21 cellular contexts compared by ENCODE assay signal in genomic region chr19:12270854-12271253, GRCh38. TPM values are rescaled to one million over a fixed set of nuclear protein-coding genes. Genes with fewer than 3 reads are reported as not detected.
A peak's percentile ranks its signal among the peaks of the same experiment; 100 is the strongest.
DNase-seq lines count a peak whose midpoint lies in the region; ATAC-seq, FAIRE-seq and TF ChIP-seq lines count a peak whose summit lies in the region.
"Had no signal": no experiment of that assay in that cellular context is flagged by ENCODE, and none has a peak within 500 bp of the region (broad histone marks: within the 10 kb centered on the region; RNA-seq: fewer than 3 reads in every experiment).

No MANE protein-coding gene starts in this region.

- peaks cover 19% of the 10 kb centered on the region for H3K9me3 ChIP-seq in HepG2 (ENCODE audit: low read length)
- H3K9me3 ChIP-seq in right lobe of liver, result peaks cover 0 to 78% (median 37%) of the 10 kb centered on the region in 4 donors
- peaks cover 68% of the 10 kb centered on the region for H3K9me3 ChIP-seq in endodermal cell (ENCODE audit: control insufficient read depth, low read length)
- H3K9me3 ChIP-seq in skeletal muscle tissue (ENCODE audit: control insufficient read depth in 3 of 3, low read length in 3 of 3), result peaks cover 22 to 49% (median 35%) of the 10 kb centered on the region in 3 donors

- H3K4me3 Mint-ChIP-seq in endodermal cell, result no peak overlapping the region
- H3K4me3 Mint-ChIP-seq: CD14-positive monocyte; CD8-positive, alpha-beta memory T cell; HFFc6 had no signal

- H3K36me3 ChIP-seq in HepG2 (replicated peaks in 1 of 2; ENCODE audit: control insufficient read depth in 1 of 2, insufficient read depth in 2 of 2, low read length in 2 of 2) (peaks cover 12 to 27% of the 10 kb centered on the region in 2 experiments), right lobe of liver (peaks cover 0 to 41% (median 25%) of the 10 kb centered on the region in 4 donors), endodermal cell (ENCODE audit: control insufficient read depth, insufficient read depth, low read length) (peaks cover 59% of the 10 kb centered on the region), skeletal muscle tissue (ENCODE audit: control insufficient read depth in 3 of 3, insufficient read depth in 3 of 3, low read length in 3 of 3) (peaks cover 41 to 50% (median 45%) of the 10 kb centered on the region in 3 donors)

- H3K27me3 ChIP-seq in HepG2 (ENCODE audit: control insufficient read depth in 1 of 2, insufficient read depth in 2 of 2, low read length in 2 of 2) (no peaks in the 10 kb centered on the region), right lobe of liver (no peaks in the 10 kb centered on the region), endodermal cell (ENCODE audit: control insufficient read depth, insufficient read depth, low read length, poor library complexity, severe bottlenecking) (no peaks in the 10 kb centered on the region), skeletal muscle tissue (ENCODE audit: control insufficient read depth in 3 of 3, insufficient read depth in 3 of 3, low read length in 3 of 3) (no peaks in the 10 kb centered on the region)
- H3K27me3 ChIP-seq: BLaER1 had no signal

- no peak overlapping the region for H3K9ac ChIP-seq in HepG2 (ENCODE audit: insufficient read depth, low read depth, low read length)
- H3K9ac ChIP-seq in endodermal cell (ENCODE audit: extremely low read depth, low read length, poor library complexity, severe bottlenecking), result no peak overlapping the region
- H3K9ac ChIP-seq in skeletal muscle tissue (ENCODE audit: low read depth in 1 of 3, low read length in 3 of 3), result no peak overlapping the region
- H3K9ac ChIP-seq: BLaER1, KMS-11 had no signal

- H3K9me3 Mint-ChIP-seq in endodermal cell, result peaks cover 94% of the 10 kb centered on the region

- no peaks in the 10 kb centered on the region for H3K4me1 Mint-ChIP-seq in endodermal cell
- H3K4me1 Mint-ChIP-seq: CD14-positive monocyte; CD8-positive, alpha-beta memory T cell had no signal

- CTCF ChIA-PET in HepG2 (lab: Yijun Ruan, JAX; ENCODE audit: low intra/inter-chr PET ratio, low total read pairs), result no interaction called here

- POLR2A ChIA-PET in HepG2 (lab: Yijun Ruan, JAX), result no interaction called here

- H4K20me1 ChIP-seq in HepG2 (ENCODE audit: insufficient read depth, low read length), result no peaks in the 10 kb centered on the region
- H4K20me1 ChIP-seq: BLaER1 had no signal

- in situ Hi-C loops in HepG2 (cut with HindIII; ENCODE audit: extremely low pct_ligation_motif_present, low pct_unique_long_range_greater_than_20kb), result no loop called here

- H3K4me1 ChIP-seq in HepG2 (ENCODE audit: insufficient read depth, low read length) (no peaks in the 10 kb centered on the region), right lobe of liver (no peaks in the 10 kb centered on the region), endodermal cell (ENCODE audit: control insufficient read depth, insufficient read depth, low read length) (no peaks in the 10 kb centered on the region), skeletal muscle tissue (ENCODE audit: control insufficient read depth in 3 of 3, insufficient read depth in 3 of 3, low read length in 3 of 3) (no peaks in the 10 kb centered on the region)
- H3K4me1 ChIP-seq: BLaER1 had no signal

- 90% methylated on average over 2 of the region's 2 CpGs for WGBS in HepG2 (ENCODE audit: low lambda C conversion rate)
- WGBS in right lobe of liver (ENCODE audit: insufficient coverage, low coverage, low lambda C conversion rate, missing lambda C conversion rate), result 100% methylated on average over 2 of the region's 2 CpGs
- WGBS in endodermal cell (ENCODE audit: insufficient coverage in 1 of 2, insufficient read length in 1 of 2), 2 experiments, result 94% methylated on average over 2 of the region's 2 CpGs; no CpG with 5 or more reads in 1 of the 2 experiments

- H3K27ac ChIP-seq in HepG2 (ENCODE audit: extremely low read length, insufficient read depth, low read length) (no peak overlapping the region), right lobe of liver (no peak overlapping the region), endodermal cell (ENCODE audit: low read depth, low read length) (no peak overlapping the region), skeletal muscle tissue (ENCODE audit: low read depth, low read length) (no peak overlapping the region)
- H3K27ac ChIP-seq: BLaER1, KMS-11 had no signal

- BruUV-seq in HepG2 (replicated peaks; lab: Mats Ljungman, UMichigan), result no TSS peak

- no peaks in the 10 kb centered on the region for H3K79me2 ChIP-seq in HepG2 (ENCODE audit: insufficient read depth, low read length)

- H3K4me3 ChIP-seq in HepG2 (replicated peaks in 1 of 3; ENCODE audit: insufficient read depth in 1 of 3, low read depth in 2 of 3, low read length in 3 of 3) (no peak overlapping the region), right lobe of liver (no peak overlapping the region), endodermal cell (ENCODE audit: low read length) (peak overlapping the region; percentile 71), skeletal muscle tissue (ENCODE audit: low read length in 3 of 3) (peak overlapping the region in 2 of 3 donors; percentile 23 to 30)
- H3K4me3 ChIP-seq: BLaER1, GM12878 had no signal

- ATAC-seq in HepG2 (no peak), right lobe of liver (no peak), HG03571 (IDR thresholded peaks at IDR 0.05; ENCODE audit: unreplicated experiment) (no peak)
- ATAC-seq: GM12878 had no signal

- no peak for TF ChIP-seq RAD21 in HepG2 (CRISPR knock-in tag; IDR thresholded peaks at IDR 0.05)

- no peak for FAIRE-seq in HepG2 (lab: Jason Lieb, UNC)
- FAIRE-seq: GM12878, H54 had no signal

- no peak overlapping the region for H2AFZ ChIP-seq in HepG2 (ENCODE audit: low read length)

- DNase-seq in HepG2 (ENCODE audit: low spot score) (no peak), right lobe of liver (no peak), endodermal cell (no peak), H4 (ENCODE audit: low spot score) (no peak), HuH-7.5 (ENCODE audit: low spot score) (no peak)
- DNase-seq: 8988T; CD8-positive, alpha-beta memory T cell; COR-L47; DMS 273 treated with DMSO at 0.1 percent for 48 hours; DMS53; DND-41; EL; HCEC 1CT; HFFc6 had no signal

- no peak for TF ChIP-seq POLR2A in HepG2 (IDR thresholded peaks at IDR 0.05; ENCODE audit: insufficient read depth in 1 of 2, low read depth in 2 of 2, low read length in 2 of 2)
- TF ChIP-seq POLR2A in right lobe of liver (IDR thresholded peaks at IDR 0.05), result no peak

- no peak overlapping the region for H3K27ac Mint-ChIP-seq in endodermal cell
- H3K27ac Mint-ChIP-seq: CD14-positive monocyte; CD8-positive, alpha-beta memory T cell; HFFc6 had no signal

- intact Hi-C loops in HepG2 (cut with micrococcal nuclease; ENCODE audit: unreplicated experiment) (no loop called here), right lobe of liver (cut with DNase I) (no loop called here)

- TF ChIP-seq CTCF in HepG2 (CRISPR knock-in tag; IDR thresholded peaks at IDR 0.05) (no peak), right lobe of liver (IDR thresholded peaks at IDR 0.05) (no peak), endodermal cell (conservative IDR thresholded peaks at IDR 0.05) (no peak)

- TF ChIP-seq EP300 in HepG2 (IDR thresholded peaks at IDR 0.05; ENCODE audit: low read depth in 2 of 2, low read length in 2 of 2) (no peak), HepG2 (CRISPR knock-in tag; IDR thresholded peaks at IDR 0.05; ENCODE audit: borderline replicate concordance) (no peak)

- H3K4me2 ChIP-seq in HepG2 (ENCODE audit: low read depth, low read length), result no peak overlapping the region
- H3K4me2 ChIP-seq: BLaER1, KMS-11 had no signal

- no peaks in the 10 kb centered on the region for H3K27me3 Mint-ChIP-seq in endodermal cell (ENCODE audit: insufficient read depth)
- H3K27me3 Mint-ChIP-seq: CD8-positive, alpha-beta memory T cell had no signal

- peaks cover 61% of the 10 kb centered on the region for H3K36me3 Mint-ChIP-seq in endodermal cell (ENCODE audit: low read depth)

TF ChIP-seq in HepG2, 621 proteins besides CTCF, POLR2A, EP300 and RAD21:
- TF ChIP-seq ZBTB7A (CRISPR knock-in tag; IDR thresholded peaks at IDR 0.05) (no peak), CREB1 (IDR thresholded peaks at IDR 0.05) (peak; percentile 79), CREB1 (CRISPR knock-in tag; IDR thresholded peaks at IDR 0.05) (no peak)

RNA-seq across cellular contexts. Expression of gene ZNF44, which starts 23.8 kb away (rescaled TPM):
- 15.7 and 16.6 TPM in 2 replicates for total RNA-seq in HepG2 (2016; rRNA removed; fragmentation: Illumina TruSeq; extraction: Trizol)
- total RNA-seq in HepG2 (2016; cell fraction: cytosol; rRNA removed; fragmentation: Illumina TruSeq; extraction: Trizol; ENCODE audit: low read depth), result 2.9 and 5.0 TPM in 2 replicates
- 16.5 and 17.8 TPM in 2 replicates for total RNA-seq in HepG2 (2016; cell fraction: insoluble cytoplasmic fraction; rRNA removed; fragmentation: Illumina TruSeq; extraction: Trizol)
- total RNA-seq in HepG2 (2016; cell fraction: membrane; rRNA removed; fragmentation: Illumina TruSeq; extraction: Trizol), result 7.2 and 9.3 TPM in 2 replicates
- total RNA-seq in HepG2 (2016; cell fraction: nucleus; rRNA removed; fragmentation: Illumina TruSeq; extraction: Trizol), result 16.5 and 22.5 TPM in 2 replicates
- 6.6 and 6.9 TPM in 2 replicates for polyA plus RNA-seq in HepG2 (2011; rRNA removed)
- 2.4 and 3.2 TPM in 2 replicates for polyA plus RNA-seq in HepG2 (2011; cell fraction: cytosol; rRNA removed)
- 9.0 and 10.3 TPM in 2 replicates for polyA plus RNA-seq in HepG2 (2011; cell fraction: nucleus; rRNA removed)
- 5.8 and 6.8 TPM in 2 replicates for polyA plus RNA-seq in HepG2 (2012)
- 0.80 and 0.85 TPM in 2 replicates for polyA plus RNA-seq in HepG2 (2016; cell fraction: cytosol; fragmentation: Illumina TruSeq; extraction: Trizol; ENCODE audit: low read depth)
- 9.5 and 10.5 TPM in 2 replicates for polyA plus RNA-seq in HepG2 (2016; cell fraction: insoluble cytoplasmic fraction; fragmentation: Illumina TruSeq; extraction: Trizol; ENCODE audit: low read depth)
- 2.0 and 2.4 TPM in 2 replicates for polyA plus RNA-seq in HepG2 (2016; cell fraction: membrane; fragmentation: Illumina TruSeq; extraction: Trizol; ENCODE audit: low read depth)
- polyA plus RNA-seq in HepG2 (2016; cell fraction: nucleus; fragmentation: Illumina TruSeq; extraction: Trizol; ENCODE audit: insufficient read depth, low read depth), result 49.9 and 53.3 TPM in 2 replicates
- 2.9 and 3.8 TPM in 2 replicates for polyA minus RNA-seq in HepG2 (2011; rRNA and poly(A)+ RNA removed; ENCODE audit: low replicate concordance)
- 3.9 and 4.5 TPM in 2 replicates for polyA minus RNA-seq in HepG2 (2011; cell fraction: cytosol; rRNA and poly(A)+ RNA removed)
- polyA minus RNA-seq in HepG2 (2011; cell fraction: nucleus; rRNA and poly(A)+ RNA removed), result 16.4 and 18.2 TPM in 2 replicates
- total RNA-seq in right lobe of liver, result 10 to 100 TPM in 1 of 6 experiments, 1 to 10 TPM in 5; 4.9 to 11.6 (median 6.2) TPM
- total RNA-seq in endodermal cell, result 1 to 10 TPM; 9.5 TPM
- 5.7 TPM for polyA plus RNA-seq in endodermal cell (2013, experiment 1 of 2)
- polyA plus RNA-seq in endodermal cell (2013, experiment 2 of 2), result 5.1 TPM
- total RNA-seq in skeletal muscle tissue, result 13.6 TPM
- 3.3 and 6.5 TPM in 2 replicates for total RNA-seq in H4 (2014; rRNA removed; shearing (Covaris generic))

Comparison
In these comparisons a context has a peak if more than half of its experiments do, and no peak if none do; other contexts are left out.
1. H3K4me3 ChIP-seq: peak in endodermal cell (single experiment) and skeletal muscle tissue (2 of 3); none in HepG2 (0 of 3) and right lobe of liver (0 of 3).